8 cellular contexts compared by ENCODE assay signal in the genomic region with DNA sequence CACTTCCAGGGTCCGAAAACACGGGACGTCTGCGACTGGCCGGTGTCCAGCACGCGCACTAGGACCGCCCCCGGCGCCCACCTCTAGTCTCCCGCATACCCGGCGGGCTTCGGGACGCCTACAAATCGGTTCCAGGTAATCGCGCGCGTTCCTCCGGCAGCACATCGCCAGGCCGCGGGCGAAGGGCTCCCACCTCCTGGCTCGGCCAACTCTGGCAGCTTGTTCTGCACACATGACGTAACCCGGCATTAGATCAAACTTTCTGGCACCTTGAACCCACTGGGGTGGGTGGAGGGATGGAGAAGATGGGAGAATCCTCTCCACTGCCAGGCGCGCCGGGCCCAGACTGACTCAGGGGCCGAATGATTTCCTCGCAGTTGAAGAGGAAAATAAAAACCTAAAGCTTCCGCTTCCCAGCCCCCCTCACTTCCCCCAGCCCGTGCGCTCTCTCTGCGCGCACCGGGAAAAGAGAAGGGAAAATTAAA. TPM values are rescaled to one million over a fixed set of nuclear protein-coding genes. Genes with fewer than 3 reads are reported as not detected.
DNase-seq lines count a peak whose midpoint lies in the region; ATAC-seq and TF ChIP-seq lines count a peak whose summit lies in the region.

No MANE protein-coding gene starts in this region.

- H3K36me3 Mint-ChIP-seq in nephron progenitor cell (ENCODE audit: low read depth) = no peaks in the 10 kb centered on the region

- no peak for DNase-seq in AG09309 (ENCODE audit: low read depth)
- peak; percentile 63 for DNase-seq in H7
- DNase-seq in WERI-Rb-1 = peak; percentile 10
- DNase-seq in fibroblast of the aortic adventitia (ENCODE audit: low read depth) = peak; percentile 42
- DNase-seq in nephron progenitor cell = peak; percentile 72
- no peak for DNase-seq in NK-92 treated with Interleukin-12 subunit alpha and Interleukin-12 subunit beta, amount 100 ng/mL, for 24 hours (lab: John Stamatoyannopoulos, UW)
- DNase-seq in NOMO-1 treated with dmso at 0.1 percent for 144 hours (lab: John Stamatoyannopoulos, UW; ENCODE audit: unreplicated experiment) = no peak

- H3K9me3 ChIP-seq in WERI-Rb-1 (ENCODE audit: severe bottlenecking) = no peaks in the 10 kb centered on the region

- peaks cover 46% of the 10 kb centered on the region for H3K4me1 Mint-ChIP-seq in nephron progenitor cell

- TF ChIP-seq CTCF in AG09309 (IDR thresholded peaks at IDR 0.05; ENCODE audit: control insufficient read depth, insufficient read depth, low read depth, low read length, missing control alignments) (no peak), WERI-Rb-1 (IDR thresholded peaks at IDR 0.05; ENCODE audit: low read depth, low read length) (no peak), fibroblast of the aortic adventitia (IDR thresholded peaks at IDR 0.05; ENCODE audit: insufficient read depth, low read length) (no peak), nephron progenitor cell (IDR thresholded peaks at IDR 0.05) (no peak)

- no peaks in the 10 kb centered on the region for H3K36me3 ChIP-seq in H7 (replicated peaks; ENCODE audit: control insufficient read depth, insufficient read depth, low read length)
- no peaks in the 10 kb centered on the region for H3K36me3 ChIP-seq in WERI-Rb-1

- no peak for ATAC-seq in GM19324 (IDR thresholded peaks at IDR 0.05; ENCODE audit: low FRiP score, unreplicated experiment)

- peak overlapping the region; percentile 94 for H3K4me3 Mint-ChIP-seq in nephron progenitor cell

- no peaks in the 10 kb centered on the region for H3K27me3 Mint-ChIP-seq in nephron progenitor cell (ENCODE audit: low read depth, poor library complexity)

- no peak overlapping the region for H3K27ac ChIP-seq in WERI-Rb-1

- peaks cover 32% of the 10 kb centered on the region for H3K27me3 ChIP-seq in H7 (ENCODE audit: control insufficient read depth, insufficient read depth, low read length)
- no peaks in the 10 kb centered on the region for H3K27me3 ChIP-seq in WERI-Rb-1 (ENCODE audit: insufficient read depth, low read depth, severe bottlenecking)

- no peaks in the 10 kb centered on the region for H3K9me3 Mint-ChIP-seq in nephron progenitor cell

- H3K4me3 ChIP-seq in AG09309 (ENCODE audit: control insufficient read depth, low read depth, low read length) (peak overlapping the region; percentile 84), H7 (ENCODE audit: insufficient read depth, low read depth, low read length) (peak overlapping the region; percentile 79), WERI-Rb-1 (ENCODE audit: low read depth, low read length) (peak overlapping the region; percentile 80), fibroblast of the aortic adventitia (ENCODE audit: low read depth, low read length) (peak overlapping the region; percentile 71)

- H3K27ac Mint-ChIP-seq in nephron progenitor cell = peak overlapping the region; percentile 78

RNA-seq across cellular contexts. Expression of a gene that starts 1.2 kb away (rescaled TPM):
- total RNA-seq in H7 (2014; rRNA removed; shearing (Covaris generic)) = 5.3 and 7.8 TPM in 2 replicates
- total RNA-seq in fibroblast of the aortic adventitia (ENCODE audit: low replicate concordance) = 2.1 and 33.1 TPM in 2 replicates

Comparison
In these comparisons a context has a peak if more than half of its experiments do, and no peak if none do; other contexts are left out.
1. DNase-seq: peak in H7 (single experiment), WERI-Rb-1 (single experiment), fibroblast of the aortic adventitia (single experiment) and nephron progenitor cell (single experiment); none in AG09309 (single experiment), NK-92 treated with Interleukin-12 subunit alpha and Interleukin-12 subunit beta, amount 100 ng/mL, for 24 hours (single experiment) and NOMO-1 treated with dmso at 0.1 percent for 144 hours (single experiment).
2. Peak in every context shown above with its lines, with median percentiles within 50 percentile points of each other: H3K4me3 ChIP-seq.